ENCODE assay signal across 17 cellular contexts in genomic region chrX:74179936-74180454, GRCh38.
"Had no signal": no experiment of that assay in that cellular context is flagged by ENCODE, and none has a peak within 500 bp of the region (broad histone marks: within the 10 kb centered on the region; RNA-seq: fewer than 3 reads in every experiment).

No MANE protein-coding gene starts in this region.

- H3K4me3 Mint-ChIP-seq: activated CD4-positive, alpha-beta memory T cell treated with anti-CD3 and anti-CD28 coated beads for 36 hours; activated naive CD4-positive, alpha-beta T cell treated with anti-CD3 and anti-CD28 coated beads, Interleukin-2, amount 10 ng/mL, durations not matched to agents 7 days and 5 days; activated T-cell treated with anti-CD3 and anti-CD28 coated beads, Interleukin-2, amount 50 U/mL, for 72 hours; stimulated activated naive B cell treated with anti-CD40 and anti-IgM and Interleukin-4, amounts not matched to agents 10 μg/mL and 1 μg/mL and 100 μg/mL, for 72 hours; T-helper 17 cell had no signal

- H3K36me3 Mint-ChIP-seq: activated CD4-positive, alpha-beta memory T cell treated with anti-CD3 and anti-CD28 coated beads for 36 hours; activated naive CD4-positive, alpha-beta T cell treated with anti-CD3 and anti-CD28 coated beads, Interleukin-2, amount 10 ng/mL, durations not matched to agents 7 days and 5 days had no signal

- H3K27ac Mint-ChIP-seq: activated CD4-positive, alpha-beta memory T cell treated with anti-CD3 and anti-CD28 coated beads for 36 hours; activated naive CD4-positive, alpha-beta T cell treated with anti-CD3 and anti-CD28 coated beads, Interleukin-2, amount 10 ng/mL, durations not matched to agents 7 days and 5 days; activated T-cell treated with anti-CD3 and anti-CD28 coated beads, Interleukin-2, amount 50 U/mL, for 72 hours; stimulated activated naive B cell treated with anti-CD40 and anti-IgM and Interleukin-4, amounts not matched to agents 10 μg/mL and 1 μg/mL and 100 μg/mL, for 72 hours; T-helper 17 cell had no signal

- H3K4me1 ChIP-seq: upper lobe of left lung had no signal

- ATAC-seq: activated T-cell treated with anti-CD3 and anti-CD28 coated beads, Interleukin-2, amount 50 U/mL, for 72 hours; stimulated activated naive B cell treated with anti-CD40 and anti-IgM and Interleukin-4, amounts not matched to agents 10 μg/mL and 1 μg/mL and 100 μg/mL, for 72 hours; T-helper 17 cell had no signal

- H3K9me3 ChIP-seq: sigmoid colon, upper lobe of left lung had no signal

- H3K27me3 Mint-ChIP-seq: activated CD4-positive, alpha-beta memory T cell treated with anti-CD3 and anti-CD28 coated beads for 36 hours; activated naive CD4-positive, alpha-beta T cell treated with anti-CD3 and anti-CD28 coated beads, Interleukin-2, amount 10 ng/mL, durations not matched to agents 7 days and 5 days; stimulated activated naive B cell treated with anti-CD40 and anti-IgM and Interleukin-4, amounts not matched to agents 10 μg/mL and 1 μg/mL and 100 μg/mL, for 72 hours; T-helper 17 cell had no signal

- H3K9me3 Mint-ChIP-seq: activated CD4-positive, alpha-beta memory T cell treated with anti-CD3 and anti-CD28 coated beads for 36 hours; activated naive CD4-positive, alpha-beta T cell treated with anti-CD3 and anti-CD28 coated beads, Interleukin-2, amount 10 ng/mL, durations not matched to agents 7 days and 5 days; activated T-cell treated with anti-CD3 and anti-CD28 coated beads, Interleukin-2, amount 50 U/mL, for 72 hours; stimulated activated naive B cell treated with anti-CD40 and anti-IgM and Interleukin-4, amounts not matched to agents 10 μg/mL and 1 μg/mL and 100 μg/mL, for 72 hours had no signal

- H3K27me3 ChIP-seq: sigmoid colon, upper lobe of left lung had no signal

- DNase-seq: activated CD4-positive, alpha-beta memory T cell treated with anti-CD3 and anti-CD28 coated beads for 36 hours; activated CD4-positive, alpha-beta T cell treated with anti-CD3 and anti-CD28 coated beads for 4 hours; activated CD4-positive, CD25-positive, alpha-beta regulatory T cell; activated effector memory CD4-positive, alpha-beta T cell treated with anti-CD3 and anti-CD28 coated beads, Interleukin-2, amount 50 U/mL, for 16 hours; activated naive CD4-positive, alpha-beta T cell treated with anti-CD3 and anti-CD28 coated beads, Interleukin-2, amount 10 ng/mL, durations not matched to agents 7 days and 5 days; activated T-cell treated with anti-CD3 and anti-CD28 coated beads, Interleukin-2, amount 50 U/mL, for 72 hours; amygdala; cerebellar nuclear complex; nucleus accumbens; sigmoid colon; stimulated activated CD4-positive, alpha-beta T cell treated with anti-CD3 and anti-CD28 coated beads, Interleukin-2, amount 100 ng/mL, for 48 hours; stimulated activated CD8-positive, alpha-beta memory T cell treated with anti-CD3 and anti-CD28 coated beads, Interleukin-4, amount 100 ng/mL, for 48 hours; stimulated activated naive B cell treated with anti-CD40 and anti-IgM and Interleukin-4, amounts not matched to agents 10 μg/mL and 1 μg/mL and 100 μg/mL, for 72 hours; SW 1271; T-helper 17 cell; upper lobe of left lung had no signal

- H3K4me1 Mint-ChIP-seq: activated naive CD4-positive, alpha-beta T cell treated with anti-CD3 and anti-CD28 coated beads, Interleukin-2, amount 10 ng/mL, durations not matched to agents 7 days and 5 days; stimulated activated naive B cell treated with anti-CD40 and anti-IgM and Interleukin-4, amounts not matched to agents 10 μg/mL and 1 μg/mL and 100 μg/mL, for 72 hours; T-helper 17 cell had no signal

- H3K36me3 ChIP-seq: sigmoid colon, upper lobe of left lung had no signal

- H3K4me3 ChIP-seq: sigmoid colon, upper lobe of left lung had no signal

- H3K27ac ChIP-seq: epithelial cell of prostate, upper lobe of left lung had no signal
